In the genomic region with DNA sequence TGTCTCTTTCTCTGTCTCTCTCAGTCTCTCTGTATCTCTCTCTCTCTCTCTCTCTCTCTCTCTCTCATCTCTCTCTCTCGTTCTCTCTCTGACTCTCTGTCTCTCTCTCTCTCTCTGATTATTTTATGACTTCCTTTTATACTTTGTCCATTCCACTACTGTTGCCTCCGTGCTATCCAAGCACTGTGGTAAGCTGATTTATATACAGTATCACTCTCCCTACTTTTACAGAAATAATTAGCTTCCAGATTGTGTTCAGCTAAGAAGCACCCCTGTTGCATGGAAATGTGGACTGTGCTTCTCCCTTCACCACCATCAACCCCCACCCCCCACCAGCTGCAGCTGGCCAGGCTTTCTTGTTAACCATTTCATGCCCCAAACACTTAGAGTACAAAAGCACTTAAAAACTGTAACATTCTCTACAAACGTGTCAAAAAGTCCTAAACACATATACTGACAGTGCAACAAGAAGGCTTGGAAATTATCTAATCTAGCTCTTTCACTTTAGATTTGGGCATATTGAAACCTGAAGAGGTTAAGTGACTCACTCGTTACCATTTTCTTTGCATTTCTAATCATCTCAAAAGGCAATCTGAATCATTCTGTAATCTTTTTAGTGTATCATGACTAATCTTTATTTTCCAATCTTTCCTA, we compare ENCODE assay signal across 11 cellular contexts. TPM values are rescaled to one million over a fixed set of nuclear protein-coding genes. Genes with fewer than 3 reads are reported as not detected.
DNase-seq lines count a peak whose midpoint lies in the region; ATAC-seq, FAIRE-seq and TF ChIP-seq lines count a peak whose summit lies in the region.
"Had no signal": no experiment of that assay in that cellular context is flagged by ENCODE, and none has a peak within 500 bp of the region (broad histone marks: within the 10 kb centered on the region; RNA-seq: fewer than 3 reads in every experiment).

No MANE protein-coding gene starts in this region.

- DNase-seq in GM12865 (ENCODE audit: low read depth) (peak; percentile 32), SK-N-DZ (ENCODE audit: low spot score) (peak; percentile 41), keratinocyte (ENCODE audit: low read depth, low spot score) (no peak), ACHN (no peak), HAP-1 (ENCODE audit: low spot score in 2 of 2) (no peak), DMS53 treated with DMSO at 0.1 percent for 48 hours (lab: John Stamatoyannopoulos, UW; ENCODE audit: unreplicated experiment) (no peak)
- no peak for DNase-seq in CD4-positive, alpha-beta memory T cell
- DNase-seq: NCI-H1436 treated with DMSO at 0.1 percent for 48 hours had no signal

- H3K27me3 ChIP-seq in keratinocyte (ENCODE audit: control insufficient read depth, extremely low read depth, insufficient read depth, low read length) (no peaks in the 10 kb centered on the region), HAP-1 (ENCODE audit: low read depth) (peaks cover 30% of the 10 kb centered on the region)
- H3K27me3 ChIP-seq in CD4-positive, alpha-beta memory T cell (ENCODE audit: insufficient read depth, low read length) = no peaks in the 10 kb centered on the region

- H3K9me3 Mint-ChIP-seq in CD4-positive, alpha-beta memory T cell = no peaks in the 10 kb centered on the region
- H3K9me3 Mint-ChIP-seq: central memory CD8-positive, alpha-beta T cell had no signal

- peak overlapping the region; percentile 30 for H3K4me2 ChIP-seq in keratinocyte (ENCODE audit: control insufficient read depth, extremely low read depth, insufficient read depth, low read depth, low read length)

- H3K9ac ChIP-seq in keratinocyte (ENCODE audit: control insufficient read depth, extremely low read depth, insufficient read depth, low read length) = no peak overlapping the region

- no peaks in the 10 kb centered on the region for H4K20me1 ChIP-seq in keratinocyte (ENCODE audit: control insufficient read depth, extremely low read depth, insufficient read depth, low read length)

- H3K9me1 ChIP-seq in keratinocyte (ENCODE audit: control insufficient read depth, extremely low read depth, insufficient read depth, low read length) = no peaks in the 10 kb centered on the region

- peak; percentile 71 for FAIRE-seq in keratinocyte (lab: Jason Lieb, UNC)

- H3K27ac ChIP-seq in keratinocyte (ENCODE audit: control insufficient read depth, insufficient read depth, low read length) = peak overlapping the region; percentile 15
- no peak overlapping the region for H3K27ac ChIP-seq in CD4-positive, alpha-beta memory T cell (ENCODE audit: low read depth, low read length)

- in situ Hi-C loops in ACHN (cut with HindIII; ENCODE audit: low pct_ligation_motif_present, low pct_unique_long_range_greater_than_20kb, low sequenced_read_pairs) = no loop called here
- in situ Hi-C loops in HAP-1 (cut with MboI; ENCODE audit: low sequenced_read_pairs) = no loop called here

- no peak overlapping the region for H2AFZ ChIP-seq in keratinocyte (ENCODE audit: control insufficient read depth, low read length)

- dilution Hi-C loops in keratinocyte (cut with MboI; ENCODE audit: extremely low pct_ligation_motif_present, low sequenced_read_pairs) = no loop called here

- intact Hi-C loops in CD4-positive, alpha-beta memory T cell (cut with micrococcal nuclease) = no loop called here

- no peaks in the 10 kb centered on the region for H3K36me3 ChIP-seq in keratinocyte (ENCODE audit: control insufficient read depth in 2 of 2, extremely low read depth in 1 of 2, insufficient read depth in 2 of 2, low read length in 2 of 2)
- no peaks in the 10 kb centered on the region for H3K36me3 ChIP-seq in HAP-1 (replicated peaks)
- H3K36me3 ChIP-seq in CD4-positive, alpha-beta memory T cell (ENCODE audit: insufficient read depth, low read length) = no peaks in the 10 kb centered on the region

- CTCF ChIA-PET in CD4-positive, alpha-beta memory T cell (lab: Charles Lee; ENCODE audit: partially characterized antibody) = interaction anchor here (1.2 to 3.1 kb wide), 5 partner anchors 13 to 315 kb away, joined by 3 to 23 read pairs (median 16); a partner anchor contains a TSS

- peaks cover 12 to 16% of the 10 kb centered on the region in 2 donors for H3K27me3 Mint-ChIP-seq in CD4-positive, alpha-beta memory T cell

- no peak overlapping the region for H3K4me3 Mint-ChIP-seq in CD4-positive, alpha-beta memory T cell
- H3K4me3 Mint-ChIP-seq: central memory CD8-positive, alpha-beta T cell had no signal

- no peaks in the 10 kb centered on the region for H3K4me1 Mint-ChIP-seq in CD4-positive, alpha-beta memory T cell
- H3K4me1 Mint-ChIP-seq: central memory CD8-positive, alpha-beta T cell had no signal

- H3K79me2 ChIP-seq in keratinocyte (ENCODE audit: control insufficient read depth, insufficient read depth, low read length) = no peaks in the 10 kb centered on the region

- TF ChIP-seq CTCF in GM12865 (IDR thresholded peaks at IDR 0.05; ENCODE audit: insufficient read depth, low read depth, low read length, missing control alignments) (no peak), keratinocyte (optimal IDR thresholded peaks at IDR 0.05 in 1 of 3, IDR thresholded peaks at IDR 0.05 in 1 of 3, conservative IDR thresholded peaks at IDR 0.05 in 1 of 3; ENCODE audit: extremely low read depth in 1 of 3, insufficient read depth in 2 of 3, low read length in 3 of 3) (no peak)

- H3K36me3 Mint-ChIP-seq in CD4-positive, alpha-beta memory T cell = no peaks in the 10 kb centered on the region

- ATAC-seq in GM21381 (IDR thresholded peaks at IDR 0.05; ENCODE audit: unreplicated experiment) = peak; percentile 58

- H3K27ac Mint-ChIP-seq in CD4-positive, alpha-beta memory T cell = no peak overlapping the region

- H3K4me3 ChIP-seq in GM12865 (ENCODE audit: low read depth, low read length) (no peak overlapping the region), keratinocyte (ENCODE audit: control insufficient read depth in 2 of 3, extremely low read depth in 1 of 3, insufficient read depth in 2 of 3, low read depth in 1 of 3, low read length in 3 of 3) (no peak overlapping the region), HAP-1 (no peak overlapping the region)
- no peak overlapping the region for H3K4me3 ChIP-seq in CD4-positive, alpha-beta memory T cell (ENCODE audit: low read length in 2 of 2)

- H3K4me1 ChIP-seq in keratinocyte (ENCODE audit: control insufficient read depth, extremely low read depth, insufficient read depth, low read length) = peaks cover 20% of the 10 kb centered on the region
- no peaks in the 10 kb centered on the region for H3K4me1 ChIP-seq in HAP-1
- no peaks in the 10 kb centered on the region for H3K4me1 ChIP-seq in CD4-positive, alpha-beta memory T cell (ENCODE audit: insufficient read depth, low read length)

- POLR2A ChIA-PET in CD4-positive, alpha-beta memory T cell (lab: Charles Lee; ENCODE audit: partially characterized antibody) = no interaction called here

- H3K9me3 ChIP-seq in keratinocyte (ENCODE audit: control insufficient read depth, low read depth, low read length) (no peaks in the 10 kb centered on the region), HAP-1 (no peaks in the 10 kb centered on the region)
- no peaks in the 10 kb centered on the region for H3K9me3 ChIP-seq in CD4-positive, alpha-beta memory T cell (ENCODE audit: control insufficient read depth in 1 of 2, low read length in 2 of 2)

RNA-seq across cellular contexts. Expression of a gene that starts 11.6 kb away (rescaled TPM):
- polyA plus RNA-seq in SK-N-DZ (2014; cell fraction: cytosol; rRNA removed) = not detected in 2 replicates
- not detected in 2 replicates for polyA plus RNA-seq in SK-N-DZ (2014; cell fraction: nucleus; rRNA removed)
- polyA plus RNA-seq in keratinocyte = 0.16 to 0.21 TPM (median 0.18 TPM) in 3 replicates
- polyA plus RNA-seq in keratinocyte (2011; ENCODE audit: low read depth) = not detected
- 0.08 and 0.19 TPM in 2 replicates for polyA plus RNA-seq in keratinocyte (2011; cell fraction: cytosol; rRNA removed)
- 0.08 and 0.15 TPM in 2 replicates for polyA plus RNA-seq in keratinocyte (2011; cell fraction: nucleus; rRNA removed)
- polyA plus RNA-seq in keratinocyte (2012; ENCODE audit: low replicate concordance) = 0.30 TPM in 1 of 2 replicates, not detected in the other
- not detected in 3 replicates for polyA minus RNA-seq in keratinocyte
- not detected for polyA minus RNA-seq in keratinocyte (2011; cell fraction: cytosol; rRNA and poly(A)+ RNA removed)
- polyA minus RNA-seq in keratinocyte (2011; cell fraction: nucleus; rRNA and poly(A)+ RNA removed) = 0.47 TPM in 1 of 2 replicates, not detected in the other
- total RNA-seq in CD4-positive, alpha-beta memory T cell = not detected
- polyA plus RNA-seq in CD4-positive, alpha-beta memory T cell = not detected
- total RNA-seq: kidney epithelial cell had no signal

RNA-seq across cellular contexts. Expression of a gene that starts 16.6 kb away (rescaled TPM):
- 17.3 TPM in 2 replicates for polyA plus RNA-seq in SK-N-DZ (2014; cell fraction: cytosol; rRNA removed)
- polyA plus RNA-seq in SK-N-DZ (2014; cell fraction: nucleus; rRNA removed) = 10.6 and 11.8 TPM in 2 replicates
- polyA plus RNA-seq in keratinocyte = 19.8 to 33.1 TPM (median 29.5 TPM) in 3 replicates
- 16.4 TPM for polyA plus RNA-seq in keratinocyte (2011; ENCODE audit: low read depth)
- polyA plus RNA-seq in keratinocyte (2011; cell fraction: cytosol; rRNA removed) = 28.4 and 33.3 TPM in 2 replicates
- 13.1 and 15.8 TPM in 2 replicates for polyA plus RNA-seq in keratinocyte (2011; cell fraction: nucleus; rRNA removed)
- polyA plus RNA-seq in keratinocyte (2012; ENCODE audit: low replicate concordance) = 6.2 and 20.7 TPM in 2 replicates
- 15.1 to 28.3 TPM (median 22.2 TPM) in 3 replicates for polyA minus RNA-seq in keratinocyte
- polyA minus RNA-seq in keratinocyte (2011; cell fraction: cytosol; rRNA and poly(A)+ RNA removed) = 15.2 TPM
- 4.7 and 5.3 TPM in 2 replicates for polyA minus RNA-seq in keratinocyte (2011; cell fraction: nucleus; rRNA and poly(A)+ RNA removed)
- total RNA-seq in CD4-positive, alpha-beta memory T cell = 1 to 10 TPM; 2.7 to 3.3 TPM
- polyA plus RNA-seq in CD4-positive, alpha-beta memory T cell = 1 to 10 TPM; 2.3 to 4.7 TPM

Comparison
In these comparisons a context has a peak if more than half of its experiments do, and no peak if none do; other contexts are left out.
1. DNase-seq: peak in GM12865 (single experiment) and SK-N-DZ (single experiment); none in keratinocyte (single experiment), ACHN (single experiment), HAP-1 (0 of 2), DMS53 treated with DMSO at 0.1 percent for 48 hours (single experiment) and CD4-positive, alpha-beta memory T cell (0 of 5).